In the genomic region with DNA sequence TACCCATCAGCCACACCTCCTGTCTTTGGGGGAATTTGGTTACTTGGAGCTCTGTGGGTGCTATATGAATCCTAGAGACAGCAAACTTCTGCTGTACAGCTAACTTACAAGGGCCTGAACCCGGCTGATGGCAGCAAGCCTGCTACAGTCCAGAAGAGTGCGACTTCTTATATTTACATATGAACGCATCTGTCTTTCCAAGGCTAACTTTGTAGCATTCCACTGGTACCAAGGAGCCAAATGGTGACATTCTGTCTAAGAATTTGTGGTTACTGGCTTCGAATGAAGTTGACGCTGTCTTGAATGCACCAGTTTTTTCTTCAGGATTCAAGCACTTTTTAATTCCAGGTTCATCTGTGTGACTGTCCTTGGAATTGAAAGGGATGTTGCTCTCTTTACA, we compare ENCODE assay signal across 1 cellular context.
TF ChIP-seq lines count a peak whose summit lies in the region.

No MANE protein-coding gene starts in this region.

TF ChIP-seq in IMR-90, 13 proteins besides CTCF, POLR2A, EP300 and RAD21:
- TF ChIP-seq, protein P1, sequence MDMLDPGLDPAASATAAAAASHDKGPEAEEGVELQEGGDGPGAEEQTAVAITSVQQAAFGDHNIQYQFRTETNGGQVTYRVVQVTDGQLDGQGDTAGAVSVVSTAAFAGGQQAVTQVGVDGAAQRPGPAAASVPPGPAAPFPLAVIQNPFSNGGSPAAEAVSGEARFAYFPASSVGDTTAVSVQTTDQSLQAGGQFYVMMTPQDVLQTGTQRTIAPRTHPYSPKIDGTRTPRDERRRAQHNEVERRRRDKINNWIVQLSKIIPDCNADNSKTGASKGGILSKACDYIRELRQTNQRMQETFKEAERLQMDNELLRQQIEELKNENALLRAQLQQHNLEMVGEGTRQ (IDR thresholded peaks at IDR 0.05; ENCODE audit: low read depth, low read length): no peak
- TF ChIP-seq MXI1 (IDR thresholded peaks at IDR 0.05; ENCODE audit: borderline replicate concordance, low read depth, low read length) (0 out of 2 replicates have a peak, but pooled peaks have one; percentile 12), SMC3 (IDR thresholded peaks at IDR 0.05; ENCODE audit: low read depth, low read length) (no peak), MAZ (IDR thresholded peaks at IDR 0.05; ENCODE audit: borderline replicate concordance, low read depth, low read length) (no peak), BHLHE40 (IDR thresholded peaks at IDR 0.05; ENCODE audit: low read depth, low read length) (0 out of 2 replicates have a peak, but pooled peaks have one; percentile 21), FOS (IDR thresholded peaks at IDR 0.05; ENCODE audit: low read depth, low read length) (peak; percentile 24; the same call in 1 of the 2 replicates)
- TF ChIP-seq, protein P2, sequence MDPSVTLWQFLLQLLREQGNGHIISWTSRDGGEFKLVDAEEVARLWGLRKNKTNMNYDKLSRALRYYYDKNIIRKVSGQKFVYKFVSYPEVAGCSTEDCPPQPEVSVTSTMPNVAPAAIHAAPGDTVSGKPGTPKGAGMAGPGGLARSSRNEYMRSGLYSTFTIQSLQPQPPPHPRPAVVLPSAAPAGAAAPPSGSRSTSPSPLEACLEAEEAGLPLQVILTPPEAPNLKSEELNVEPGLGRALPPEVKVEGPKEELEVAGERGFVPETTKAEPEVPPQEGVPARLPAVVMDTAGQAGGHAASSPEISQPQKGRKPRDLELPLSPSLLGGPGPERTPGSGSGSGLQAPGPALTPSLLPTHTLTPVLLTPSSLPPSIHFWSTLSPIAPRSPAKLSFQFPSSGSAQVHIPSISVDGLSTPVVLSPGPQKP (IDR thresholded peaks at IDR 0.05; ENCODE audit: borderline replicate concordance, low read depth, low read length): no peak
TF ChIP-seq in IMR-90: peak in this region for 3.
